17 cellular contexts compared by ENCODE assay signal in the genomic region with DNA sequence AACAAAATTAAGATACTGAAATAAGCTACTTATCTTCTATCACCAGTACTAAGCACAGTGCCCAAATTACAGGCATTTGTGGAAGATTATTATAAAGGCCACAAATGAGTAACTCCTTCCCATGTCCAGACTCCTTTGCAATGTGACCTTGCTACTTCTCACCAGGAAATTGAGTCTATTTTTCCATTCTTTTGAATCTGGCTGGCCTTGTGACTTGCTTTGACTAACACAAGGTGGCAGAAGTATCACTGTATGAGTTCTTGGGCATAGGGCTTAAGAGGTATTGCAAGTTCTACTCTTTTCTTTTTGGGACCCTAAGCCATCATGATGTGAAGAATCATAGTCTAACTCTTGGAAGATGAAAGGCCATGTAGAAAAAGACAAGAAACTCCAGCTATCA. TPM values are rescaled to one million over a fixed set of nuclear protein-coding genes. Genes with fewer than 3 reads are reported as not detected.
A peak's percentile ranks its signal among the peaks of the same experiment; 100 is the strongest.
DNase-seq lines count a peak whose midpoint lies in the region; ATAC-seq, FAIRE-seq and TF ChIP-seq lines count a peak whose summit lies in the region.
"Had no signal": no experiment of that assay in that cellular context is flagged by ENCODE, and none has a peak within 500 bp of the region (broad histone marks: within the 10 kb centered on the region; RNA-seq: fewer than 3 reads in every experiment).

No MANE protein-coding gene starts in this region.

- no peak overlapping the region for H3K27ac Mint-ChIP-seq in astrocyte (ENCODE audit: unreplicated experiment)
- H3K27ac Mint-ChIP-seq: natural killer cell treated with Interleukin-12 subunit alpha and Interleukin-12 subunit beta and Interleukin-15 and Interleukin-18, amount 100 ng/mL, for 72 hours had no signal

- no peak overlapping the region for H3K4me3 Mint-ChIP-seq in astrocyte (ENCODE audit: unreplicated experiment)
- H3K4me3 Mint-ChIP-seq: CD14-positive monocyte; natural killer cell treated with Interleukin-12 subunit alpha and Interleukin-12 subunit beta and Interleukin-15 and Interleukin-18, amount 100 ng/mL, for 72 hours had no signal

- H3K36me3 ChIP-seq in GM23248 (ENCODE audit: low read depth): peaks cover 10% of the 10 kb centered on the region; the same call in 1 of the 2 replicates
- H3K36me3 ChIP-seq in astrocyte (ENCODE audit: insufficient read depth, low read length): no peaks in the 10 kb centered on the region

- H3K4me1 Mint-ChIP-seq in astrocyte (ENCODE audit: low read depth, unreplicated experiment): no peaks in the 10 kb centered on the region
- H3K4me1 Mint-ChIP-seq: CD14-positive monocyte had no signal

- TF ChIP-seq CTCF in LNCaP clone FGC (IDR thresholded peaks at IDR 0.05; ENCODE audit: control insufficient read depth, extremely low read depth, insufficient read depth): peak; percentile 23; the same call in 1 of the 2 replicates
- TF ChIP-seq CTCF in astrocyte (IDR thresholded peaks at IDR 0.05; ENCODE audit: insufficient read depth, low read depth, low read length): peak; percentile 9

- H3K79me2 ChIP-seq in GM23248 (ENCODE audit: insufficient read depth) (peaks cover 24% of the 10 kb centered on the region), astrocyte (ENCODE audit: insufficient read depth, low read length) (no peaks in the 10 kb centered on the region)

- no peaks in the 10 kb centered on the region for H3K9me2 ChIP-seq in GM23248 (ENCODE audit: insufficient read depth)

- H3K27ac ChIP-seq in GM23248 (no peak overlapping the region), astrocyte (ENCODE audit: low read depth, low read length) (no peak overlapping the region)
- H3K27ac ChIP-seq: left lung had no signal

- H3K27me3 Mint-ChIP-seq in astrocyte (ENCODE audit: low read depth, unreplicated experiment): no peaks in the 10 kb centered on the region
- H3K27me3 Mint-ChIP-seq: natural killer cell treated with Interleukin-12 subunit alpha and Interleukin-12 subunit beta and Interleukin-15 and Interleukin-18, amount 100 ng/mL, for 72 hours had no signal

- H3F3A ChIP-seq in GM23248 (ENCODE audit: insufficient read depth): no peaks in the 10 kb centered on the region

- H3K4me1 ChIP-seq in GM23248 (ENCODE audit: insufficient read depth): no peaks in the 10 kb centered on the region
- H3K4me1 ChIP-seq in astrocyte (ENCODE audit: insufficient read depth, low read length): no peaks in the 10 kb centered on the region
- H3K4me1 ChIP-seq: left lung had no signal

- no peak overlapping the region for H2AFZ ChIP-seq in GM23248
- H2AFZ ChIP-seq in astrocyte (ENCODE audit: low read depth, low read length): no peak overlapping the region

- H3K4me2 ChIP-seq in GM23248 (ENCODE audit: unreplicated experiment) (no peak overlapping the region), astrocyte (ENCODE audit: low read length) (no peak overlapping the region)

- no peaks in the 10 kb centered on the region for H3K9me3 Mint-ChIP-seq in astrocyte (ENCODE audit: unreplicated experiment)

- ATAC-seq in HG02588 (IDR thresholded peaks at IDR 0.05; ENCODE audit: unreplicated experiment): no peak
- ATAC-seq: left lung; natural killer cell treated with Interleukin-12 subunit alpha and Interleukin-12 subunit beta and Interleukin-15 and Interleukin-18, amount 100 ng/mL, for 72 hours had no signal

- H3K36me3 Mint-ChIP-seq in astrocyte (ENCODE audit: low read depth, unreplicated experiment): peaks cover 11% of the 10 kb centered on the region
- H3K36me3 Mint-ChIP-seq: natural killer cell treated with Interleukin-12 subunit alpha and Interleukin-12 subunit beta and Interleukin-15 and Interleukin-18, amount 100 ng/mL, for 72 hours had no signal

- H3K9ac ChIP-seq in GM23248 (no peak overlapping the region), astrocyte (ENCODE audit: low read length) (no peak overlapping the region)

- in situ Hi-C loops in GM23248 (cut with MboI): no loop called here

- H3K27me3 ChIP-seq in GM23248 (replicated peaks; ENCODE audit: insufficient read depth) (no peaks in the 10 kb centered on the region), astrocyte (ENCODE audit: insufficient read depth, low read length) (no peaks in the 10 kb centered on the region)
- H3K27me3 ChIP-seq: left lung had no signal

- FAIRE-seq in astrocyte (lab: Jason Lieb, UNC): no peak

- DNase-seq in GM23248 (peak; percentile 43), LNCaP clone FGC (ENCODE audit: low read depth) (no peak), astrocyte (ENCODE audit: low read depth) (no peak), iris pigment epithelial cell (ENCODE audit: low read depth) (peak; percentile 38), NCI-H526 treated with DMSO at 0.1 percent for 48 hours (lab: John Stamatoyannopoulos, UW) (no peak), activated T-cell treated with anti-CD3 and anti-CD28 coated beads for 4 hours (no peak), NCI-H748 (lab: John Stamatoyannopoulos, UW; ENCODE audit: unreplicated experiment) (no peak)
- DNase-seq: activated CD4-positive, CD25-positive, alpha-beta regulatory T cell; effector memory CD4-positive, alpha-beta T cell; GDM1; left lung; NCI-H146; NCI-H748 treated with DMSO at 0.1 percent for 48 hours; Right ventricle myocardium superior had no signal

- no peak overlapping the region for H3K4me3 ChIP-seq in GM23248
- H3K4me3 ChIP-seq in LNCaP clone FGC (ENCODE audit: low read depth, low read length): no peak overlapping the region
- no peak overlapping the region for H3K4me3 ChIP-seq in astrocyte (ENCODE audit: insufficient read depth, low read depth, low read length)
- H3K4me3 ChIP-seq: left lung had no signal

- no peaks in the 10 kb centered on the region for H4K20me1 ChIP-seq in GM23248 (ENCODE audit: insufficient read depth)
- H4K20me1 ChIP-seq in astrocyte (ENCODE audit: insufficient read depth, low read length): peaks cover 15% of the 10 kb centered on the region

- H3K9me3 ChIP-seq in GM23248 (ENCODE audit: low read depth) (no peaks in the 10 kb centered on the region), astrocyte (ENCODE audit: insufficient read depth, low read depth, low read length) (no peaks in the 10 kb centered on the region)

RNA-seq across cellular contexts. Expression of a gene that starts 49.9 kb away (rescaled TPM):
- total RNA-seq in GM23248 (2014; rRNA removed; shearing (Covaris generic)): 46.5 and 54.8 TPM in 2 replicates
- 38.9 and 46.1 TPM in 2 replicates for polyA plus RNA-seq in GM23248 (2016; fragmentation: Nextera tagmentation; extraction: Ambion mirVana)
- 36.1 and 36.2 TPM in 2 replicates for total RNA-seq in astrocyte

Comparison
In these comparisons a context has a peak if more than half of its experiments do, and no peak if none do; other contexts are left out.
1. DNase-seq: peak in GM23248 (single experiment) and iris pigment epithelial cell (single experiment); none in LNCaP clone FGC (single experiment), astrocyte (single experiment), NCI-H526 treated with DMSO at 0.1 percent for 48 hours (single experiment), activated T-cell treated with anti-CD3 and anti-CD28 coated beads for 4 hours (single experiment) and NCI-H748 (single experiment).